ENCODE assay signal across 17 cellular contexts in genomic region chr12:131027876-131028586, GRCh38.
"Had no signal": no experiment of that assay in that cellular context is flagged by ENCODE, and none has a peak within 500 bp of the region (broad histone marks: within the 10 kb centered on the region; RNA-seq: fewer than 3 reads in every experiment).

No MANE protein-coding gene starts in this region.

- H3K4me3 Mint-ChIP-seq: activated CD4-positive, alpha-beta memory T cell treated with anti-CD3 and anti-CD28 coated beads, Interleukin-2, amount 10 ng/mL, durations not matched to agents 7 days and 5 days; activated naive CD4-positive, alpha-beta T cell treated with anti-CD3 and anti-CD28 coated beads, Interleukin-2, amount 50 U/mL, for 24 hours; stimulated activated naive B cell treated with anti-CD40 and anti-IgM and Interleukin-4, amounts not matched to agents 10 μg/mL and 1 μg/mL and 100 μg/mL, for 72 hours; T-cell had no signal

- H3K27ac Mint-ChIP-seq: activated CD4-positive, alpha-beta memory T cell treated with anti-CD3 and anti-CD28 coated beads, Interleukin-2, amount 10 ng/mL, durations not matched to agents 7 days and 5 days; activated naive CD4-positive, alpha-beta T cell treated with anti-CD3 and anti-CD28 coated beads, Interleukin-2, amount 50 U/mL, for 24 hours; stimulated activated naive B cell treated with anti-CD40 and anti-IgM and Interleukin-4, amounts not matched to agents 10 μg/mL and 1 μg/mL and 100 μg/mL, for 72 hours; T-cell had no signal

- H3K36me3 Mint-ChIP-seq: activated naive CD4-positive, alpha-beta T cell treated with anti-CD3 and anti-CD28 coated beads, Interleukin-2, amount 50 U/mL, for 24 hours; stimulated activated naive B cell treated with anti-CD40 and anti-IgM and Interleukin-4, amounts not matched to agents 10 μg/mL and 1 μg/mL and 100 μg/mL, for 72 hours; T-cell had no signal

- H3K36me3 ChIP-seq: pancreas had no signal

- H3K4me1 Mint-ChIP-seq: activated CD4-positive, alpha-beta memory T cell treated with anti-CD3 and anti-CD28 coated beads, Interleukin-2, amount 10 ng/mL, durations not matched to agents 7 days and 5 days; activated naive CD4-positive, alpha-beta T cell treated with anti-CD3 and anti-CD28 coated beads, Interleukin-2, amount 50 U/mL, for 24 hours; T-cell had no signal

- H3K4me3 ChIP-seq: cardiac muscle cell, dorsolateral prefrontal cortex, gastroesophageal sphincter, pancreas, tibial nerve had no signal

- DNase-seq: activated CD4-positive, alpha-beta memory T cell treated with anti-CD3 and anti-CD28 coated beads, Interleukin-2, amount 10 ng/mL, durations not matched to agents 7 days and 5 days; activated CD4-positive, alpha-beta T cell treated with anti-CD3 and anti-CD28 coated beads for 1 hour; activated effector memory CD4-positive, alpha-beta T cell treated with anti-CD3 and anti-CD28 coated beads, Interleukin-2, amount 50 U/mL, for 16 hours; activated T-cell treated with anti-CD3 and anti-CD28 coated beads, Interleukin-2, amount 50 U/mL, for 48 hours; dorsolateral prefrontal cortex; erythroblast; stimulated activated CD4-positive, alpha-beta T cell treated with anti-CD3 and anti-CD28 coated beads, Interleukin-15, amount 100 ng/mL, for 24 hours; stimulated activated CD4-positive, alpha-beta T cell treated with anti-CD3 and anti-CD28 coated beads, Interleukin-4, amount 100 ng/mL, for 1 hour; stimulated activated naive B cell treated with anti-CD40 and anti-IgM and Interleukin-4, amounts not matched to agents 10 μg/mL and 1 μg/mL and 100 μg/mL, for 72 hours; T-cell; T1000 had no signal

- H3K9me3 ChIP-seq: gastroesophageal sphincter, pancreas, tibial nerve had no signal

- H3K4me1 ChIP-seq: gastroesophageal sphincter, pancreas had no signal

- H3K9me3 Mint-ChIP-seq: activated CD4-positive, alpha-beta memory T cell treated with anti-CD3 and anti-CD28 coated beads, Interleukin-2, amount 10 ng/mL, durations not matched to agents 7 days and 5 days; activated naive CD4-positive, alpha-beta T cell treated with anti-CD3 and anti-CD28 coated beads, Interleukin-2, amount 50 U/mL, for 24 hours; stimulated activated naive B cell treated with anti-CD40 and anti-IgM and Interleukin-4, amounts not matched to agents 10 μg/mL and 1 μg/mL and 100 μg/mL, for 72 hours; T-cell had no signal

- H3K27ac ChIP-seq: cardiac muscle cell, gastroesophageal sphincter, pancreas, VCaP had no signal

- H3K27me3 ChIP-seq: cardiac muscle cell, gastroesophageal sphincter, pancreas, tibial nerve had no signal

- H3K27me3 Mint-ChIP-seq: activated CD4-positive, alpha-beta memory T cell treated with anti-CD3 and anti-CD28 coated beads, Interleukin-2, amount 10 ng/mL, durations not matched to agents 7 days and 5 days; activated naive CD4-positive, alpha-beta T cell treated with anti-CD3 and anti-CD28 coated beads, Interleukin-2, amount 50 U/mL, for 24 hours had no signal

- ATAC-seq: gastroesophageal sphincter; pancreas; stimulated activated naive B cell treated with anti-CD40 and anti-IgM and Interleukin-4, amounts not matched to agents 10 μg/mL and 1 μg/mL and 100 μg/mL, for 72 hours; T-cell had no signal
